ENCODE assay signal across 1 cellular context in genomic region chr4:158721680-158722079, GRCh38.
TF ChIP-seq lines count a peak whose summit lies in the region.

No MANE protein-coding gene starts in this region.

TF ChIP-seq in GM12878, 131 proteins besides CTCF, POLR2A, EP300 and RAD21:
- TF ChIP-seq IKZF2 (IDR thresholded peaks at IDR 0.05) (no peak), SP1 (IDR thresholded peaks at IDR 0.05; ENCODE audit: low read depth, low read length) (no peak), JUNB (IDR thresholded peaks at IDR 0.05) (no peak), SUZ12 (IDR thresholded peaks at IDR 0.05; ENCODE audit: unreplicated experiment) (no peak), SRF (IDR thresholded peaks at IDR 0.05; ENCODE audit: low read depth in 2 of 2, low read length in 2 of 2) (no peak), REST (IDR thresholded peaks at IDR 0.05; ENCODE audit: low read depth, low read length) (no peak), NR2C2 (IDR thresholded peaks at IDR 0.05; ENCODE audit: borderline replicate concordance, control insufficient read depth, insufficient read length, low read depth) (no peak), ATF7 (IDR thresholded peaks at IDR 0.05; ENCODE audit: low read depth) (no peak), NR2C1 (IDR thresholded peaks at IDR 0.05) (no peak), RCOR1 (conservative IDR thresholded peaks at IDR 0.05; ENCODE audit: low read depth, low read length) (no peak), MYC (IDR thresholded peaks at IDR 0.05; ENCODE audit: insufficient read depth, insufficient read length, insufficient replicate concordance, low read length, severe bottlenecking) (no peak), EED (IDR thresholded peaks at IDR 0.05; ENCODE audit: low read depth) (no peak), BCL11A (IDR thresholded peaks at IDR 0.05; ENCODE audit: low read depth, low read length) (no peak)
- TF ChIP-seq, protein P1, sequence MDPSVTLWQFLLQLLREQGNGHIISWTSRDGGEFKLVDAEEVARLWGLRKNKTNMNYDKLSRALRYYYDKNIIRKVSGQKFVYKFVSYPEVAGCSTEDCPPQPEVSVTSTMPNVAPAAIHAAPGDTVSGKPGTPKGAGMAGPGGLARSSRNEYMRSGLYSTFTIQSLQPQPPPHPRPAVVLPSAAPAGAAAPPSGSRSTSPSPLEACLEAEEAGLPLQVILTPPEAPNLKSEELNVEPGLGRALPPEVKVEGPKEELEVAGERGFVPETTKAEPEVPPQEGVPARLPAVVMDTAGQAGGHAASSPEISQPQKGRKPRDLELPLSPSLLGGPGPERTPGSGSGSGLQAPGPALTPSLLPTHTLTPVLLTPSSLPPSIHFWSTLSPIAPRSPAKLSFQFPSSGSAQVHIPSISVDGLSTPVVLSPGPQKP (IDR thresholded peaks at IDR 0.05; ENCODE audit: low read depth, low read length): no peak
TF ChIP-seq in GM12878: peak in this region for 0.
